12 cellular contexts compared by ENCODE assay signal in the genomic region with DNA sequence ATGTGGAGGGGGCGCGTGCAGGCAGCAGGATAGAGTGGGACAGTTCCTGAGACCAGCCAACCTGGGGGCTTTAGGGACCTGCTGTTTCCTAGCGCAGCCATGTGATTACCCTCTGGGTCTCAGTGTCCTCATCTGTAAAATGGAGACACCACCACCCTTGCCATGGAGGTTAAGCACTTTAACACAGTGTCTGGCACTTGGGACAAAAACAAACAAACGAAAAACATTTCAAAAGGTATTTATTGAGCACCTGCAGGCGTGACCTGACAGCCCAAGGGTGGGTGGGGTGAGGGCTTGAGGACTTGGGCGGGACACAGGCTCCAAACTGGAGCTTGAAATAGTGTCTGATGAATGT. TPM values are rescaled to one million over a fixed set of nuclear protein-coding genes. Genes with fewer than 3 reads are reported as not detected.
DNase-seq lines count a peak whose midpoint lies in the region; ATAC-seq and TF ChIP-seq lines count a peak whose summit lies in the region.
"Had no signal": no experiment of that assay in that cellular context is flagged by ENCODE, and none has a peak within 500 bp of the region (broad histone marks: within the 10 kb centered on the region; RNA-seq: fewer than 3 reads in every experiment).

No MANE protein-coding gene starts in this region.

- POLR2A ChIA-PET in CD8-positive, alpha-beta memory T cell (lab: Charles Lee), result interaction anchor here (0.6 to 1.8 kb wide), 3 partner anchors 10 to 108 kb away, joined by 6 to 10 read pairs (median 6); no protein-coding TSS in a partner anchor
- POLR2A ChIA-PET in IMR-90 (lab: Charles Lee; ENCODE audit: unreplicated experiment), result no interaction called here

- no peaks in the 10 kb centered on the region for H3K27me3 ChIP-seq in CD8-positive, alpha-beta memory T cell (ENCODE audit: insufficient read depth, low read length, poor library complexity, severe bottlenecking)
- H3K27me3 ChIP-seq in IMR-90 (ENCODE audit: control insufficient read depth, insufficient read depth, low read length) (no peaks in the 10 kb centered on the region), colonic mucosa (no peaks in the 10 kb centered on the region), psoas muscle (ENCODE audit: insufficient read depth in 3 of 3, low read length in 2 of 3) (no peaks in the 10 kb centered on the region)

- peak overlapping the region; percentile 4 to 81 (median 38) for H3K4me3 Mint-ChIP-seq in CD8-positive, alpha-beta memory T cell
- no peak overlapping the region for H3K4me3 Mint-ChIP-seq in chondrocyte (ENCODE audit: unreplicated experiment)

- TF ChIP-seq RAD21 in IMR-90 (IDR thresholded peaks at IDR 0.05; ENCODE audit: low read length), result no peak

- H2AK9ac ChIP-seq in IMR-90 (replicated peaks; ENCODE audit: low read depth, low read length, poor library complexity), result no peak overlapping the region

- H3K36me3 Mint-ChIP-seq in CD8-positive, alpha-beta memory T cell, result peaks cover 0 to 7% (median 0%) of the 10 kb centered on the region in 3 donors
- H3K36me3 Mint-ChIP-seq in chondrocyte (ENCODE audit: low read depth), result no peaks in the 10 kb centered on the region
- H3K36me3 Mint-ChIP-seq: T-cell had no signal

- H2BK5ac ChIP-seq in IMR-90 (ENCODE audit: low read depth, low read length, poor library complexity, severe bottlenecking), result no peak overlapping the region

- DNase-seq in CD8-positive, alpha-beta memory T cell, result no peak
- DNase-seq in IMR-90 (no peak), colonic mucosa (no peak), psoas muscle (no peak), H4 (ENCODE audit: low spot score) (no peak), chondrocyte (ENCODE audit: low spot score) (no peak)
- DNase-seq: effector CD8-positive, alpha-beta T cell had no signal

- TF ChIP-seq POLR2A in IMR-90 (IDR thresholded peaks at IDR 0.05; ENCODE audit: low read depth, low read length), result no peak

- H3K9me1 ChIP-seq in IMR-90 (ENCODE audit: insufficient read depth, low read length), result 0 out of 2 replicates have a peak, but pooled peaks cover 2% of the 10 kb centered on the region

- H3K4me2 ChIP-seq in IMR-90 (ENCODE audit: low read depth, low read length), result no peak overlapping the region

- CTCF ChIA-PET in CD8-positive, alpha-beta memory T cell (lab: Charles Lee), result interaction anchor here (0.8 to 6.4 kb wide), 7 partner anchors 10 to 122 kb away, joined by 4 to 63 read pairs (median 20); a partner anchor contains a TSS
- CTCF ChIA-PET in IMR-90 (lab: Yijun Ruan, JAX), result no interaction called here

- no peaks in the 10 kb centered on the region for H3K36me3 ChIP-seq in CD8-positive, alpha-beta memory T cell (ENCODE audit: insufficient read depth, low read length)
- no peaks in the 10 kb centered on the region for H3K36me3 ChIP-seq in IMR-90 (ENCODE audit: control insufficient read depth, insufficient read depth, low read length)
- H3K36me3 ChIP-seq in colonic mucosa, result no peaks in the 10 kb centered on the region
- no peaks in the 10 kb centered on the region for H3K36me3 ChIP-seq in psoas muscle (ENCODE audit: insufficient read depth in 1 of 2, low read depth in 1 of 2)

- no peak overlapping the region for H2BK20ac ChIP-seq in IMR-90 (ENCODE audit: low read depth, low read length)

- H3K4me1 ChIP-seq in CD8-positive, alpha-beta memory T cell (ENCODE audit: insufficient read depth, low read length), result peaks cover 43% of the 10 kb centered on the region
- H3K4me1 ChIP-seq in IMR-90 (ENCODE audit: control insufficient read depth, insufficient read depth, low read length) (peaks cover 21% of the 10 kb centered on the region), colonic mucosa (peaks cover 4% of the 10 kb centered on the region), psoas muscle (peaks cover 11% of the 10 kb centered on the region)

- H3K4me3 ChIP-seq in CD8-positive, alpha-beta memory T cell (ENCODE audit: low read length), result no peak overlapping the region
- H3K4me3 ChIP-seq in IMR-90 (ENCODE audit: insufficient read depth, low read depth, low read length), result no peak overlapping the region
- H3K4me3 ChIP-seq in colonic mucosa, result no peak overlapping the region
- H3K4me3 ChIP-seq in psoas muscle, result peak overlapping the region; percentile 91

- no peak overlapping the region for H3K18ac ChIP-seq in IMR-90 (ENCODE audit: low read depth, low read length)

- H3K9me3 ChIP-seq in CD8-positive, alpha-beta memory T cell (ENCODE audit: low read length), result no peaks in the 10 kb centered on the region
- H3K9me3 ChIP-seq in IMR-90 (ENCODE audit: control insufficient read depth, insufficient read depth, low read length), result no peaks in the 10 kb centered on the region
- H3K9me3 ChIP-seq in colonic mucosa, result no peaks in the 10 kb centered on the region
- H3K9me3 ChIP-seq in psoas muscle, result no peaks in the 10 kb centered on the region

- no peak overlapping the region for H3K23ac ChIP-seq in IMR-90 (ENCODE audit: low read depth, low read length)

- H3K9ac ChIP-seq in IMR-90 (ENCODE audit: low read depth, low read length), result no peak overlapping the region
- H3K9ac ChIP-seq in colonic mucosa (ENCODE audit: low read depth in 2 of 2, low read length in 2 of 2), result peak overlapping the region; percentile 8 to 67

- no peak overlapping the region for H2BK120ac ChIP-seq in IMR-90 (ENCODE audit: low read depth, low read length)

- H2BK15ac ChIP-seq in IMR-90 (ENCODE audit: low read depth, low read length), result no peak overlapping the region

- no peak overlapping the region for H2AFZ ChIP-seq in IMR-90 (replicated peaks; ENCODE audit: low read length, poor library complexity)

- no peak overlapping the region; a peak in 1 of 4 replicates for H4K8ac ChIP-seq in IMR-90 (ENCODE audit: low read depth in 2 of 2, low read length in 2 of 2)

- H3K4me1 Mint-ChIP-seq in CD8-positive, alpha-beta memory T cell, result peaks cover 41 to 56% (median 46%) of the 10 kb centered on the region in 3 donors
- peaks cover 25% of the 10 kb centered on the region for H3K4me1 Mint-ChIP-seq in chondrocyte (ENCODE audit: low read depth)

- H2AK5ac ChIP-seq in IMR-90 (ENCODE audit: low read depth, low read length), result 0 out of 2 replicates have a peak overlapping the region, but pooled peaks have one; percentile 40

- peak overlapping the region; percentile 16; the same call in 1 of the 2 replicates for H4K91ac ChIP-seq in IMR-90 (ENCODE audit: insufficient read depth, low read depth, low read length)

- no peak for ATAC-seq in IMR-90 (ENCODE audit: low read depth)
- ATAC-seq in psoas muscle, result no peak
- no peak for ATAC-seq in HG03469 (IDR thresholded peaks at IDR 0.05; ENCODE audit: unreplicated experiment)

- H3K79me1 ChIP-seq in IMR-90 (ENCODE audit: low read depth in 1 of 2, low read length in 2 of 2), result peaks cover 6 to 13% of the 10 kb centered on the region in 2 experiments; a peak in 3 of 4 replicates

- H3K27ac Mint-ChIP-seq in CD8-positive, alpha-beta memory T cell, result peak overlapping the region; percentile 26 to 100 (median 66)
- H3K27ac Mint-ChIP-seq in chondrocyte (ENCODE audit: unreplicated experiment), result no peak overlapping the region

- 90% methylated on average over 2 of the region's 6 CpGs; no CpG with 5 or more reads in 1 of the 2 experiments for WGBS in IMR-90 (ENCODE audit: extremely low coverage in 2 of 2, insufficient read length in 1 of 2), 2 experiments
- 77 to 90% (median 81%) methylated on average over 6 of the region's 6 CpGs for WGBS in psoas muscle, 3 donors

- H3K56ac ChIP-seq in IMR-90 (ENCODE audit: extremely low read depth, insufficient read depth, low read length), result no peak overlapping the region

- H3K27me3 Mint-ChIP-seq in CD8-positive, alpha-beta memory T cell, result peaks cover 0 to 13% of the 10 kb centered on the region in 2 donors
- H3K27me3 Mint-ChIP-seq in chondrocyte (ENCODE audit: low read depth), result no peaks in the 10 kb centered on the region
- H3K27me3 Mint-ChIP-seq: T-cell had no signal

- no peaks in the 10 kb centered on the region for H4K20me1 ChIP-seq in IMR-90 (ENCODE audit: insufficient read depth, low read length)

- TF ChIP-seq CTCF in IMR-90 (conservative IDR thresholded peaks at IDR 0.05; ENCODE audit: low read depth, low read length) (no peak), colonic mucosa (IDR thresholded peaks at IDR 0.05) (no peak), psoas muscle (IDR thresholded peaks at IDR 0.05) (no peak), chondrocyte (IDR thresholded peaks at IDR 0.05) (no peak)

- H3K27ac ChIP-seq in CD8-positive, alpha-beta memory T cell (ENCODE audit: low read depth, low read length), result peak overlapping the region; percentile 64
- no peak overlapping the region for H3K27ac ChIP-seq in IMR-90 (ENCODE audit: insufficient read depth, low read length)
- peak overlapping the region; percentile 100 for H3K27ac ChIP-seq in colonic mucosa
- H3K27ac ChIP-seq in psoas muscle, result no peak overlapping the region

- no peaks in the 10 kb centered on the region for H3K9me3 Mint-ChIP-seq in CD8-positive, alpha-beta memory T cell
- H3K9me3 Mint-ChIP-seq in chondrocyte (ENCODE audit: low read depth), result no peaks in the 10 kb centered on the region
- H3K9me3 Mint-ChIP-seq: T-cell had no signal

- H4K5ac ChIP-seq in IMR-90 (ENCODE audit: low read depth, low read length), result no peak overlapping the region

- dilution Hi-C loops in IMR-90 (cut with HindIII; ENCODE audit: low sequenced_read_pairs, unreplicated experiment), result no loop called here

- H3K4ac ChIP-seq in IMR-90 (ENCODE audit: low read depth, low read length), result no peak overlapping the region; the same call in 1 of the 2 replicates

- no peak overlapping the region for H3K14ac ChIP-seq in IMR-90 (replicated peaks; ENCODE audit: low read depth, low read length)

- BruUV-seq in IMR-90 (replicated peaks; lab: Mats Ljungman, UMichigan), result no TSS peak

- intact Hi-C loops in IMR-90 (cut with micrococcal nuclease) (no loop called here), colonic mucosa (cut with DNase I) (no loop called here), psoas muscle (cut with DNase I) (loop anchor here (5.0 to 10.0 kb wide), 3 partner anchors 103 to 780 kb away; a partner anchor contains a TSS)

- in situ Hi-C loops in IMR-90 (cut with MboI; ENCODE audit: low sequenced_read_pairs), result loop anchor here (10.0 kb wide), 1 partner anchor 120 kb away; a partner anchor contains a TSS

RNA-seq across cellular contexts. Expression of a gene that starts 4.6 kb away (rescaled TPM):
- total RNA-seq in CD8-positive, alpha-beta memory T cell, result 100 to 1,000 TPM; 104 to 113 TPM
- polyA plus RNA-seq in CD8-positive, alpha-beta memory T cell, result 32.2 TPM
- total RNA-seq in IMR-90 (2012; rRNA removed), result 17.5 and 19.7 TPM in 2 replicates
- 64.3 and 68.2 TPM in 2 replicates for polyA plus RNA-seq in IMR-90 (2012; rRNA removed)
- 61.8 and 79.5 TPM in 2 replicates for polyA plus RNA-seq in IMR-90 (2012; cell fraction: cytosol; rRNA removed)
- polyA plus RNA-seq in IMR-90 (2012; cell fraction: nucleus; rRNA removed; ENCODE audit: low replicate concordance), result 64.2 and 103 TPM in 2 replicates
- total RNA-seq in colonic mucosa, result 100 to 1,000 TPM; 137 to 150 TPM
- 10 to 100 TPM; 57.2 to 73.0 (median 63.9) TPM for total RNA-seq in psoas muscle
- 10 to 100 TPM; 55.6 to 62.9 (median 57.4) TPM for polyA plus RNA-seq in psoas muscle
- 19.7 and 34.1 TPM in 2 replicates for total RNA-seq in H4 (2014; rRNA removed; shearing (Covaris generic))
- total RNA-seq in chondrocyte, result 85.0 to 97.8 TPM (median 95.3 TPM) in 3 replicates

RNA-seq across cellular contexts. Expression of a gene that starts 13.0 kb away (rescaled TPM):
- total RNA-seq in CD8-positive, alpha-beta memory T cell, result 1 to 10 TPM; 1.1 to 2.1 TPM
- polyA plus RNA-seq in CD8-positive, alpha-beta memory T cell, result 0.32 TPM
- total RNA-seq in IMR-90 (2012; rRNA removed), result under 0.01 TPM in 2 replicates
- polyA plus RNA-seq in IMR-90 (2012; rRNA removed), result 0.03 and 0.07 TPM in 2 replicates
- polyA plus RNA-seq in IMR-90 (2012; cell fraction: cytosol; rRNA removed), result 0.02 and 0.03 TPM in 2 replicates
- polyA plus RNA-seq in IMR-90 (2012; cell fraction: nucleus; rRNA removed; ENCODE audit: low replicate concordance), result 0.06 and 0.07 TPM in 2 replicates
- 1 to 10 TPM; 1.1 to 1.8 TPM for total RNA-seq in colonic mucosa
- 1 to 10 TPM; 2.1 to 3.9 (median 2.8) TPM for total RNA-seq in psoas muscle
- 1 to 10 TPM in 2 of 3 donors, under 1 TPM in 1; 0.96 to 2.2 (median 1.9) TPM for polyA plus RNA-seq in psoas muscle
- 0.04 and 0.10 TPM in 2 replicates for total RNA-seq in H4 (2014; rRNA removed; shearing (Covaris generic))
- total RNA-seq in chondrocyte, result 0.08 to 0.15 TPM (median 0.10 TPM) in 3 replicates
- total RNA-seq: pulmonary artery endothelial cell had no signal

RNA-seq across cellular contexts. Expression of a gene that starts 23.9 kb away (rescaled TPM):
- not detected for total RNA-seq in CD8-positive, alpha-beta memory T cell
- not detected for polyA plus RNA-seq in CD8-positive, alpha-beta memory T cell
- total RNA-seq in IMR-90 (2012; rRNA removed) (not detected in 2 replicates), colonic mucosa (100 to 1,000 TPM; 545 to 634 TPM), psoas muscle (not detected), chondrocyte (not detected in 3 replicates)
- polyA plus RNA-seq in IMR-90 (2012; rRNA removed) (not detected in 2 replicates), psoas muscle (under 1 TPM; 0.08 to 0.10 (median 0.10) TPM)
- polyA plus RNA-seq in IMR-90 (2012; cell fraction: cytosol; rRNA removed), result not detected in 2 replicates
- polyA plus RNA-seq in IMR-90 (2012; cell fraction: nucleus; rRNA removed; ENCODE audit: low replicate concordance), result not detected in 2 replicates
- total RNA-seq in H4 (2014; rRNA removed; shearing (Covaris generic)), result not detected in 2 replicates
- total RNA-seq: activated CD8-positive, alpha-beta memory T cell treated with anti-CD3 and anti-CD28 coated beads for 36 hours; pulmonary artery endothelial cell had no signal

RNA-seq across cellular contexts. Expression of a gene that starts 38.4 kb away (rescaled TPM):
- total RNA-seq in CD8-positive, alpha-beta memory T cell, result not detected
- not detected for polyA plus RNA-seq in CD8-positive, alpha-beta memory T cell
- total RNA-seq in IMR-90 (2012; rRNA removed) (not detected in 2 replicates), colonic mucosa (not detected), psoas muscle (not detected), chondrocyte (not detected in 3 replicates)
- polyA plus RNA-seq in IMR-90 (2012; rRNA removed) (not detected in 2 replicates), psoas muscle (not detected)
- polyA plus RNA-seq in IMR-90 (2012; cell fraction: cytosol; rRNA removed), result not detected in 2 replicates
- polyA plus RNA-seq in IMR-90 (2012; cell fraction: nucleus; rRNA removed; ENCODE audit: low replicate concordance), result not detected in 2 replicates
- total RNA-seq in H4 (2014; rRNA removed; shearing (Covaris generic)), result not detected in 2 replicates
- total RNA-seq: activated CD8-positive, alpha-beta memory T cell treated with anti-CD3 and anti-CD28 coated beads for 36 hours; liver; pulmonary artery endothelial cell; T-cell had no signal

Comparison
In these comparisons a context has a peak if more than half of its experiments do, and no peak if none do; other contexts are left out.
1. H3K27ac ChIP-seq: peak in CD8-positive, alpha-beta memory T cell (single experiment) and colonic mucosa (single experiment); none in IMR-90 (single experiment) and psoas muscle (single experiment).
2. RNA of a gene that starts 23.9 kb away (total RNA-seq): 545 to 634 TPM in colonic mucosa; not detected in CD8-positive, alpha-beta memory T cell, not detected in IMR-90, not detected in psoas muscle, not detected in H4 and not detected in chondrocyte; every median in the first group is over 100 times any median in the second.
3. intact Hi-C loops: an anchor here in psoas muscle (5.0 to 10.0 kb wide); none called in IMR-90 and colonic mucosa.